In the genomic region with DNA sequence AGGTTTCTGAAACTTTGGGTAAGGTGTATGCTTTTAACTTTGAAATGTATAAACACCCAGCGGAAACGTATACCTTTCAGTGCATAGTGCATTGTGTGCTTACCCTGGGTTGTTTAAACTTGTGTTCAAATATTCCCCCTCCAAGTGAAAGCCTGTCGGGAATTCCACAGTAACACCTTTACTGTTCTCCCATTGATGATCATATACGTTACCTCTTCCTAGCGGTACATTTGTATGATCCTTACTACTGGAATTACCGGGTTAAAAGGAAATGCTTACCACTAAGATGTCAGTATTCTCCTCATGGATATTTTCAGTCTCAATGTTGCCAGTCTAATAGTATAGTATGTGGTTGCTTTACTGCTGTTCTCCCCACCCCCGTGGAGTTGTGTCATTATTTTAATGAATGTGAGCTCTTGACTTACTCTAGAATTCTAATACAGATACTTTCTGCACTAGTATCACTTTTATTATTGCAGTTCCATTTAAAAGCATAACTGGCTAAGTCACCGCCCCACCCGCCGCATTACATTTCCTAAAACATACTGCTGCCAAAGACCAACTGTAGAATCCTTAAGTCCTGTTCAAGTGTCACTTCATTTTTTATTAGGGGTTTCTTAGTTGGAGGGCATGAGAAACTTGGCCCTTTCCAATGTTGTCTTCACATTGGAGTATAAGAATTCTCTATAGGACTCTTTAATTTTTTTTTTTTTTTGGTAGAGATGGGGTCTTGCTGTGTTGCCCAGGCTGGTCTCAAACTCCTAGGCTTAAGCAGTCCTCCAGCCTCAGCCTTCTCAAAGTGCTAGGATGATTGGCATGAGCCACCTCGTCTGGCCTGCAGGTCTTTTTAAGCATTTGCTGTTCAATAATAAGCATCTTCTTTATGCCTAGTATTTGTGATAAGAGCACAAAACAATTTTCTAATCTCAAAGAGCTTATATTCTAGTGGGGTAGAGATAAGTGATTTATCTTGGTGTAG, we compare ENCODE assay signal across 20 cellular contexts. TPM values are rescaled to one million over a fixed set of nuclear protein-coding genes. Genes with fewer than 3 reads are reported as not detected.
DNase-seq lines count a peak whose midpoint lies in the region; ATAC-seq lines count a peak whose summit lies in the region.
"Had no signal": no experiment of that assay in that cellular context is flagged by ENCODE, and none has a peak within 500 bp of the region (broad histone marks: within the 10 kb centered on the region; RNA-seq: fewer than 3 reads in every experiment).

No MANE protein-coding gene starts in this region.

- CTCF ChIA-PET in activated CD4-positive, alpha-beta memory T cell treated with anti-CD3 and anti-CD28 coated beads for 36 hours (lab: Charles Lee): interaction anchor here (4.0 kb wide), 1 partner anchor 17 kb away, joined by 26 read pairs; no protein-coding TSS in a partner anchor
- CTCF ChIA-PET in activated CD4-positive, alpha-beta memory T cell treated with anti-CD3 and anti-CD28 coated beads, Interleukin-2, amount 10 ng/mL, durations not matched to agents 7 days and 5 days (lab: Charles Lee): interaction anchor here (1.5 to 1.6 kb wide), 2 partner anchors 17 to 700 kb away, joined by 5 read pairs; no protein-coding TSS in a partner anchor
- CTCF ChIA-PET in CD4-positive, alpha-beta memory T cell (lab: Charles Lee; ENCODE audit: partially characterized antibody): interaction anchor here (2.3 kb wide), 1 partner anchor 700 kb away, joined by 8 read pairs; no protein-coding TSS in a partner anchor

- peaks cover 36% of the 10 kb centered on the region for H3K36me3 Mint-ChIP-seq in activated CD4-positive, alpha-beta memory T cell treated with anti-CD3 and anti-CD28 coated beads for 36 hours
- peaks cover 48% of the 10 kb centered on the region for H3K36me3 Mint-ChIP-seq in activated CD4-positive, alpha-beta memory T cell treated with anti-CD3 and anti-CD28 coated beads, Interleukin-2, amount 10 ng/mL, durations not matched to agents 7 days and 5 days (ENCODE audit: low read depth)
- peaks cover 12 to 38% of the 10 kb centered on the region in 2 donors for H3K36me3 Mint-ChIP-seq in CD4-positive, alpha-beta memory T cell
- H3K36me3 Mint-ChIP-seq in memory B cell: peaks cover 13% of the 10 kb centered on the region

- H3K36me3 ChIP-seq in CD4-positive, alpha-beta memory T cell (ENCODE audit: insufficient read depth, low read length): peaks cover 8% of the 10 kb centered on the region

- no peaks in the 10 kb centered on the region for H3K27me3 Mint-ChIP-seq in activated CD4-positive, alpha-beta memory T cell treated with anti-CD3 and anti-CD28 coated beads for 36 hours
- no peaks in the 10 kb centered on the region for H3K27me3 Mint-ChIP-seq in activated CD4-positive, alpha-beta memory T cell treated with anti-CD3 and anti-CD28 coated beads, Interleukin-2, amount 10 ng/mL, durations not matched to agents 7 days and 5 days
- H3K27me3 Mint-ChIP-seq in CD4-positive, alpha-beta memory T cell: no peaks in the 10 kb centered on the region
- no peaks in the 10 kb centered on the region for H3K27me3 Mint-ChIP-seq in memory B cell

- no peak overlapping the region for H3K4me3 Mint-ChIP-seq in activated CD4-positive, alpha-beta memory T cell treated with anti-CD3 and anti-CD28 coated beads for 36 hours
- no peak overlapping the region for H3K4me3 Mint-ChIP-seq in activated CD4-positive, alpha-beta memory T cell treated with anti-CD3 and anti-CD28 coated beads, Interleukin-2, amount 10 ng/mL, durations not matched to agents 7 days and 5 days
- no peak overlapping the region for H3K4me3 Mint-ChIP-seq in CD4-positive, alpha-beta memory T cell
- no peak overlapping the region for H3K4me3 Mint-ChIP-seq in memory B cell
- H3K4me3 Mint-ChIP-seq: activated T-helper 1 cell treated with anti-CD3 and anti-CD28 coated beads, Interleukin-12 subunit alpha, Interleukin-12 subunit beta, Interleukin-2, Interleukin-4 antibody, amounts not matched to agents 30 ng/mL and 10 ng/mL and 1 ng/mL, durations not matched to agents 14 hours and 24 hours and 36 hours; CD14-positive monocyte had no signal

- DNase-seq in activated CD4-positive, alpha-beta memory T cell treated with anti-CD3 and anti-CD28 coated beads for 36 hours: peak; percentile 68
- no peak for DNase-seq in activated CD4-positive, alpha-beta memory T cell treated with anti-CD3 and anti-CD28 coated beads, Interleukin-2, amount 10 ng/mL, durations not matched to agents 7 days and 5 days
- DNase-seq in CD4-positive, alpha-beta memory T cell: no peak
- peak; percentile 40 to 41 for DNase-seq in activated T-cell treated with anti-CD3 and anti-CD28 coated beads, Interleukin-2, amount 50 U/mL, for 48 hours
- no peak for DNase-seq in memory B cell (ENCODE audit: low spot score in 2 of 2)
- DNase-seq: amniotic stem cell, dermis blood vessel endothelial cell, DMS 273 treated with DMSO at 0.1 percent for 48 hours, heart left ventricle, midbrain, NCI-H1436 treated with DMSO at 0.1 percent for 48 hours, NCI-H748 treated with DMSO at 0.1 percent for 48 hours, small intestine, tibial artery had no signal

- H3K9me3 Mint-ChIP-seq in activated CD4-positive, alpha-beta memory T cell treated with anti-CD3 and anti-CD28 coated beads for 36 hours: no peaks in the 10 kb centered on the region
- H3K9me3 Mint-ChIP-seq in activated CD4-positive, alpha-beta memory T cell treated with anti-CD3 and anti-CD28 coated beads, Interleukin-2, amount 10 ng/mL, durations not matched to agents 7 days and 5 days: no peaks in the 10 kb centered on the region
- H3K9me3 Mint-ChIP-seq in CD4-positive, alpha-beta memory T cell: no peaks in the 10 kb centered on the region
- no peaks in the 10 kb centered on the region for H3K9me3 Mint-ChIP-seq in memory B cell
- H3K9me3 Mint-ChIP-seq: activated T-helper 1 cell treated with anti-CD3 and anti-CD28 coated beads, Interleukin-12 subunit alpha, Interleukin-12 subunit beta, Interleukin-2, Interleukin-4 antibody, amounts not matched to agents 30 ng/mL and 10 ng/mL and 1 ng/mL, durations not matched to agents 14 hours and 24 hours and 36 hours; CD14-positive monocyte had no signal

- H3K4me3 ChIP-seq in CD4-positive, alpha-beta memory T cell (ENCODE audit: low read length in 2 of 2): no peak overlapping the region
- H3K4me3 ChIP-seq: heart left ventricle, tibial artery had no signal

- ATAC-seq in memory B cell (ENCODE audit: low read depth) (no peak), HG03378 (IDR thresholded peaks at IDR 0.05; ENCODE audit: unreplicated experiment) (no peak), HG03280 (IDR thresholded peaks at IDR 0.05; ENCODE audit: unreplicated experiment) (no peak), HG02885 (IDR thresholded peaks at IDR 0.05; ENCODE audit: poor library complexity, unreplicated experiment) (no peak)
- ATAC-seq: heart left ventricle, left lobe of liver had no signal

- POLR2A ChIA-PET in activated CD4-positive, alpha-beta memory T cell treated with anti-CD3 and anti-CD28 coated beads for 36 hours (lab: Charles Lee): interaction anchor here (0.6 kb wide), 1 partner anchor 72 kb away, joined by 4 read pairs; no protein-coding TSS in a partner anchor
- POLR2A ChIA-PET in activated CD4-positive, alpha-beta memory T cell treated with anti-CD3 and anti-CD28 coated beads, Interleukin-2, amount 10 ng/mL, durations not matched to agents 7 days and 5 days (lab: Charles Lee): interaction anchor here (0.6 to 3.7 kb wide), 3 partner anchors 13 to 54 kb away, joined by 3 to 11 read pairs (median 7); no protein-coding TSS in a partner anchor
- POLR2A ChIA-PET in CD4-positive, alpha-beta memory T cell (lab: Charles Lee; ENCODE audit: partially characterized antibody): no interaction called here

- H3K9me3 ChIP-seq in CD4-positive, alpha-beta memory T cell (ENCODE audit: control insufficient read depth in 1 of 2, low read length in 2 of 2): no peaks in the 10 kb centered on the region
- H3K9me3 ChIP-seq: heart left ventricle, tibial artery had no signal

- peak overlapping the region; percentile 48 for H3K27ac Mint-ChIP-seq in activated CD4-positive, alpha-beta memory T cell treated with anti-CD3 and anti-CD28 coated beads for 36 hours
- no peak overlapping the region for H3K27ac Mint-ChIP-seq in activated CD4-positive, alpha-beta memory T cell treated with anti-CD3 and anti-CD28 coated beads, Interleukin-2, amount 10 ng/mL, durations not matched to agents 7 days and 5 days
- H3K27ac Mint-ChIP-seq in CD4-positive, alpha-beta memory T cell: peak overlapping the region in 4 of 7 donors; percentile 2 to 53 (median 40)
- H3K27ac Mint-ChIP-seq in memory B cell: peak overlapping the region; percentile 58
- H3K27ac Mint-ChIP-seq: activated T-helper 1 cell treated with anti-CD3 and anti-CD28 coated beads, Interleukin-12 subunit alpha, Interleukin-12 subunit beta, Interleukin-2, Interleukin-4 antibody, amounts not matched to agents 30 ng/mL and 10 ng/mL and 1 ng/mL, durations not matched to agents 14 hours and 24 hours and 36 hours; CD14-positive monocyte had no signal

- peaks cover 28% of the 10 kb centered on the region for H3K4me1 Mint-ChIP-seq in activated CD4-positive, alpha-beta memory T cell treated with anti-CD3 and anti-CD28 coated beads for 36 hours (ENCODE audit: low read depth)
- peaks cover 5% of the 10 kb centered on the region for H3K4me1 Mint-ChIP-seq in activated CD4-positive, alpha-beta memory T cell treated with anti-CD3 and anti-CD28 coated beads, Interleukin-2, amount 10 ng/mL, durations not matched to agents 7 days and 5 days
- H3K4me1 Mint-ChIP-seq in CD4-positive, alpha-beta memory T cell: peaks cover 0 to 2% (median 0%) of the 10 kb centered on the region in 4 donors
- peaks cover 2% of the 10 kb centered on the region for H3K4me1 Mint-ChIP-seq in memory B cell

- H3K27me3 ChIP-seq in CD4-positive, alpha-beta memory T cell (ENCODE audit: insufficient read depth, low read length): no peaks in the 10 kb centered on the region
- H3K27me3 ChIP-seq: heart left ventricle, tibial artery had no signal

- intact Hi-C loops in activated CD4-positive, alpha-beta memory T cell treated with anti-CD3 and anti-CD28 coated beads for 36 hours (cut with micrococcal nuclease): loop anchor here (2.0 to 10.0 kb wide), 3 partner anchors 14 to 382 kb away; no protein-coding TSS in a partner anchor
- intact Hi-C loops in CD4-positive, alpha-beta memory T cell (cut with micrococcal nuclease): no loop called here

- H3K27ac ChIP-seq in CD4-positive, alpha-beta memory T cell (ENCODE audit: low read depth, low read length): no peak overlapping the region
- H3K27ac ChIP-seq: heart left ventricle, tibial artery had no signal

- H3K4me1 ChIP-seq in CD4-positive, alpha-beta memory T cell (ENCODE audit: insufficient read depth, low read length): no peaks in the 10 kb centered on the region

RNA-seq across cellular contexts. Expression of gene NUDT4, which starts 24.9 kb away (rescaled TPM):
- 10 to 100 TPM; 58.2 TPM for total RNA-seq in activated CD4-positive, alpha-beta memory T cell treated with anti-CD3 and anti-CD28 coated beads for 36 hours
- total RNA-seq in activated CD4-positive, alpha-beta memory T cell treated with anti-CD3 and anti-CD28 coated beads, Interleukin-2, amount 10 ng/mL, durations not matched to agents 7 days and 5 days: 10 to 100 TPM; 44.2 to 47.3 TPM
- total RNA-seq in CD4-positive, alpha-beta memory T cell: 10 to 100 TPM; 41.8 to 45.2 TPM
- 10 to 100 TPM; 39.3 to 49.6 TPM for polyA plus RNA-seq in CD4-positive, alpha-beta memory T cell

RNA-seq across cellular contexts. Expression of gene UBE2N, which starts 39.1 kb away (rescaled TPM):
- total RNA-seq in activated CD4-positive, alpha-beta memory T cell treated with anti-CD3 and anti-CD28 coated beads for 36 hours: 100 to 1,000 TPM; 177 TPM
- total RNA-seq in activated CD4-positive, alpha-beta memory T cell treated with anti-CD3 and anti-CD28 coated beads, Interleukin-2, amount 10 ng/mL, durations not matched to agents 7 days and 5 days: 100 to 1,000 TPM; 159 to 170 TPM
- total RNA-seq in CD4-positive, alpha-beta memory T cell: 10 to 100 TPM; 71.2 to 72.8 TPM
- polyA plus RNA-seq in CD4-positive, alpha-beta memory T cell: 100 to 1,000 TPM; 199 to 227 TPM

Comparison
In these comparisons a context has a peak if more than half of its experiments do, and no peak if none do; other contexts are left out.
1. DNase-seq: peak in activated CD4-positive, alpha-beta memory T cell treated with anti-CD3 and anti-CD28 coated beads for 36 hours (single experiment) and activated T-cell treated with anti-CD3 and anti-CD28 coated beads, Interleukin-2, amount 50 U/mL, for 48 hours (2 of 2); none in activated CD4-positive, alpha-beta memory T cell treated with anti-CD3 and anti-CD28 coated beads, Interleukin-2, amount 10 ng/mL, durations not matched to agents 7 days and 5 days (single experiment), CD4-positive, alpha-beta memory T cell (0 of 5) and memory B cell (0 of 2).